ENCODE assay signal across 8 cellular contexts in genomic region chr9:81686614-81687520, GRCh38. TPM values are rescaled to one million over a fixed set of nuclear protein-coding genes. Genes with fewer than 3 reads are reported as not detected.
DNase-seq lines count a peak whose midpoint lies in the region; ATAC-seq and TF ChIP-seq lines count a peak whose summit lies in the region.

No MANE protein-coding gene starts in this region.

- peaks cover 2% of the 10 kb centered on the region for H3K9me3 ChIP-seq in thymus (ENCODE audit: control insufficient read depth)

- no TSS peak for BruUV-seq in Calu3 (replicated peaks; lab: Mats Ljungman, UMichigan)

- peaks cover 33% of the 10 kb centered on the region for H3K27me3 ChIP-seq in thymus (ENCODE audit: control insufficient read depth, insufficient read depth)

- intact Hi-C loops in Calu3 (cut with micrococcal nuclease; ENCODE audit: unreplicated experiment): loop anchor here (10.0 kb wide), 3 partner anchors 162 to 582 kb away; no protein-coding TSS in a partner anchor

- H3K36me3 ChIP-seq in thymus (ENCODE audit: control insufficient read depth, insufficient read depth): no peaks in the 10 kb centered on the region

- CTCF ChIA-PET in Calu3 (lab: Charles Lee): interaction anchor here (0.6 kb wide), 1 partner anchor 164 kb away, joined by 3 read pairs; no protein-coding TSS in a partner anchor

- no peak overlapping the region for H3K27ac Mint-ChIP-seq in Calu3 (ENCODE audit: unreplicated experiment)

- peak overlapping the region; percentile 65 for H3K4me3 ChIP-seq in fibroblast of mammary gland (ENCODE audit: control insufficient read depth, low read depth, low read length)
- peak overlapping the region; percentile 84 for H3K4me3 ChIP-seq in thymus (ENCODE audit: low read length)

- peak; percentile 28 for ATAC-seq in HG02759 (IDR thresholded peaks at IDR 0.05; ENCODE audit: unreplicated experiment)

- peak; percentile 64 for TF ChIP-seq CTCF in Calu3 (IDR thresholded peaks at IDR 0.05; ENCODE audit: unreplicated experiment)
- TF ChIP-seq CTCF in fibroblast of mammary gland (conservative IDR thresholded peaks at IDR 0.05; ENCODE audit: control insufficient read depth, insufficient read depth, low read depth, low read length): peak; percentile 43

- no peak overlapping the region for H3K27ac ChIP-seq in thymus (ENCODE audit: low read depth)

- WGBS in thymus: 7% methylated on average over 36 of the region's 36 CpGs

- H3K4me3 Mint-ChIP-seq in Calu3 (ENCODE audit: low read depth, unreplicated experiment): no peak overlapping the region

- no peaks in the 10 kb centered on the region for H3K4me1 Mint-ChIP-seq in Calu3 (ENCODE audit: low read depth, unreplicated experiment)

- H3K27me3 Mint-ChIP-seq in Calu3 (ENCODE audit: unreplicated experiment): no peaks in the 10 kb centered on the region

- peaks cover 17% of the 10 kb centered on the region for H3K4me1 ChIP-seq in thymus (ENCODE audit: control insufficient read depth, insufficient read depth, low read length)

- no peaks in the 10 kb centered on the region for H3K9me3 Mint-ChIP-seq in Calu3 (ENCODE audit: low read depth, unreplicated experiment)

- peaks cover 28% of the 10 kb centered on the region for H3K36me3 Mint-ChIP-seq in Calu3 (ENCODE audit: insufficient read depth, unreplicated experiment)

- DNase-seq in Calu3: peak; percentile 71
- DNase-seq in NCI-H2171 (lab: John Stamatoyannopoulos, UW): peak; percentile 86
- peak; percentile 64 for DNase-seq in activated CD8-positive, alpha-beta memory T cell treated with anti-CD3 and anti-CD28 coated beads, Interleukin-2, amount 50 U/mL, for 48 hours
- peak; percentile 76 for DNase-seq in fibroblast of mammary gland (ENCODE audit: low read depth)
- DNase-seq in mucosa of gallbladder (ENCODE audit: low spot score): peak; percentile 87
- no peak for DNase-seq in effector CD8-positive, alpha-beta T cell (lab: John Stamatoyannopoulos, UW)

RNA-seq across cellular contexts. Expression of gene TLE1, which starts 2.5 kb away (rescaled TPM):
- 46.1 and 46.2 TPM in 2 replicates for total RNA-seq in Calu3 (2022)
- 70.1 TPM for total RNA-seq in mucosa of gallbladder
- 24.1 TPM for polyA plus RNA-seq in thymus
